In the genomic region with DNA sequence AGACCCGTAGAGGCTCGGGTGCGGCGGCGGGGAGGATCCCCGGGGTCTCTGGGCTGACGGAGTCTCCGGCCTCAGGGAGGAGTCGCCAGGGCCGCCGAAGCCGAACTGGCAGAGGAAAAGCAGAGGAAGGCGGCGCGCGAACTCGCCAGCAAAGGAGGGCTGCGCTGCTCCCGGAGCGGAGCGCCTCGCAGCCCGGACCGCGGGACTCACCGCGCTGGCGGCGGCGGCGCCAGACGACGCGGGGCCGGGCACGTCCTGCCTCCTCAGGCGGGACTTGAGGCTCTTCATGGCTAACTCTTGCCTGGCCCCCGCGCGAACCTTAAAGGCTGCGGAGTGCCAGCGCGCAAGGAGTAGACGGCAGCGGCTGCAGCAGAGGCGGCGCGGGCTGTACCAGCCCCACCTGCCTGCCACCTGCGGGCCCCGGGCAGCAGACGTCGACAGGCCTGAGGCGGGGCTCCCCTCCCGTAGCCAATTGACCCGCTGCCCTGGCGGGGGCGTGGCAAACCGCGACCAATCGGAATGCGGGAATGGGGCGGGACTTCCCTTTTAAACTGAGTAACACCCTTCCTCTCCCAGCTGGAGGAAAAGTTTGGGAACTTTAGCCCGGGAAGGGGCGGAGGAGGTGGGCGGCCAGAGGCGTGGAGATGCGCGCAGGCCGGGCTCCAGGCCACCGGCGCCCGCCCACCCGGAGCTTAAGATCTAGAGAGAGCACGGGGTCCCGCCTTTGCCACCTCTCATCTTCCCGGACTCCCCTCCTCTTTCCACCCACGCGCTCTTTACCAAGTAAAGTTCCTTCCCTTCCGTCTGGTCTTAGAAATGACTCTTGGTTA, we compare ENCODE assay signal across 8 cellular contexts. TPM values are rescaled to one million over a fixed set of nuclear protein-coding genes. Genes with fewer than 3 reads are reported as not detected.
A peak's percentile ranks its signal among the peaks of the same experiment; 100 is the strongest.
DNase-seq lines count a peak whose midpoint lies in the region; ATAC-seq lines count a peak whose summit lies in the region.

A gene with protein sequence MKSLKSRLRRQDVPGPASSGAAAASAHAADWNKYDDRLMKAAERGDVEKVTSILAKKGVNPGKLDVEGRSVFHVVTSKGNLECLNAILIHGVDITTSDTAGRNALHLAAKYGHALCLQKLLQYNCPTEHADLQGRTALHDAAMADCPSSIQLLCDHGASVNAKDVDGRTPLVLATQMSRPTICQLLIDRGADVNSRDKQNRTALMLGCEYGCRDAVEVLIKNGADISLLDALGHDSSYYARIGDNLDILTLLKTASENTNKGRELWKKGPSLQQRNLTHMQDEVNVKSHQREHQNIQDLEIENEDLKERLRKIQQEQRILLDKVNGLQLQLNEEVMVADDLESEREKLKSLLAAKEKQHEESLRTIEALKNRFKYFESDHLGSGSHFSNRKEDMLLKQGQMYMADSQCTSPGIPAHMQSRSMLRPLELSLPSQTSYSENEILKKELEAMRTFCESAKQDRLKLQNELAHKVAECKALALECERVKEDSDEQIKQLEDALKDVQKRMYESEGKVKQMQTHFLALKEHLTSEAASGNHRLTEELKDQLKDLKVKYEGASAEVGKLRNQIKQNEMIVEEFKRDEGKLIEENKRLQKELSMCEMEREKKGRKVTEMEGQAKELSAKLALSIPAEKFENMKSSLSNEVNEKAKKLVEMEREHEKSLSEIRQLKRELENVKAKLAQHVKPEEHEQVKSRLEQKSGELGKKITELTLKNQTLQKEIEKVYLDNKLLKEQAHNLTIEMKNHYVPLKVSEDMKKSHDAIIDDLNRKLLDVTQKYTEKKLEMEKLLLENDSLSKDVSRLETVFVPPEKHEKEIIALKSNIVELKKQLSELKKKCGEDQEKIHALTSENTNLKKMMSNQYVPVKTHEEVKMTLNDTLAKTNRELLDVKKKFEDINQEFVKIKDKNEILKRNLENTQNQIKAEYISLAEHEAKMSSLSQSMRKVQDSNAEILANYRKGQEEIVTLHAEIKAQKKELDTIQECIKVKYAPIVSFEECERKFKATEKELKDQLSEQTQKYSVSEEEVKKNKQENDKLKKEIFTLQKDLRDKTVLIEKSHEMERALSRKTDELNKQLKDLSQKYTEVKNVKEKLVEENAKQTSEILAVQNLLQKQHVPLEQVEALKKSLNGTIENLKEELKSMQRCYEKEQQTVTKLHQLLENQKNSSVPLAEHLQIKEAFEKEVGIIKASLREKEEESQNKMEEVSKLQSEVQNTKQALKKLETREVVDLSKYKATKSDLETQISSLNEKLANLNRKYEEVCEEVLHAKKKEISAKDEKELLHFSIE (N-terminal part only) (minus strand): TSS at position 439 of the 830 bp plus-strand sequence. CDS start 151 bp downstream, at position 288.

- H3K27me3 Mint-ChIP-seq in activated naive CD8-positive, alpha-beta T cell treated with anti-CD3 and anti-CD28 coated beads, Interleukin-2, amount 50 U/mL, for 24 hours, result peaks cover 57% of the 10 kb centered on the region

- intact Hi-C loops in head of caudate nucleus (cut with DNase I), result no loop called here

- H3K9me3 ChIP-seq in HAP-1, result no peaks in the 10 kb centered on the region

- H3K36me3 ChIP-seq in HAP-1 (replicated peaks), result no peaks in the 10 kb centered on the region

- H3K4me3 Mint-ChIP-seq in activated naive CD8-positive, alpha-beta T cell treated with anti-CD3 and anti-CD28 coated beads, Interleukin-2, amount 50 U/mL, for 24 hours, result peak within 1 kb of the TSS; percentile 78

- no peaks in the 10 kb centered on the region for H3K9me3 Mint-ChIP-seq in activated naive CD8-positive, alpha-beta T cell treated with anti-CD3 and anti-CD28 coated beads, Interleukin-2, amount 50 U/mL, for 24 hours

- peak within 1 kb of the TSS; percentile 73 for H3K4me3 ChIP-seq in HAP-1

- DNase-seq in Daoy (ENCODE audit: low read depth) (peak; percentile 98), HAP-1 (ENCODE audit: low spot score in 2 of 2) (peak; percentile 100), NAMALWA (ENCODE audit: low spot score) (peak; percentile 74), SW 1271 (lab: John Stamatoyannopoulos, UW) (peak; percentile 98 to 99), head of caudate nucleus (peak; percentile 90 to 98 (median 95)), occipital lobe (lab: John Stamatoyannopoulos, UW) (peak; percentile 87), superior temporal gyrus (ENCODE audit: extremely low spot score) (peak; percentile 95)
- DNase-seq in activated naive CD8-positive, alpha-beta T cell treated with anti-CD3 and anti-CD28 coated beads, Interleukin-2, amount 50 U/mL, for 24 hours, result peak; percentile 88

- peak; percentile 98 for ATAC-seq in activated naive CD8-positive, alpha-beta T cell treated with anti-CD3 and anti-CD28 coated beads, Interleukin-2, amount 50 U/mL, for 24 hours

- peaks cover 28% of the 10 kb centered on the region for H3K4me1 Mint-ChIP-seq in activated naive CD8-positive, alpha-beta T cell treated with anti-CD3 and anti-CD28 coated beads, Interleukin-2, amount 50 U/mL, for 24 hours

- H3K27me3 ChIP-seq in HAP-1 (ENCODE audit: low read depth), result no peaks in the 10 kb centered on the region

- in situ Hi-C loops in HAP-1 (cut with MboI; ENCODE audit: low sequenced_read_pairs), result no loop called here

- no peaks in the 10 kb centered on the region for H3K36me3 Mint-ChIP-seq in activated naive CD8-positive, alpha-beta T cell treated with anti-CD3 and anti-CD28 coated beads, Interleukin-2, amount 50 U/mL, for 24 hours (ENCODE audit: low read depth)

- peaks cover 40% of the 10 kb centered on the region for H3K4me1 ChIP-seq in HAP-1

- peak within 1 kb of the TSS; percentile 47 for H3K27ac Mint-ChIP-seq in activated naive CD8-positive, alpha-beta T cell treated with anti-CD3 and anti-CD28 coated beads, Interleukin-2, amount 50 U/mL, for 24 hours

RNA-seq across cellular contexts. Expression of the gene that starts here (rescaled TPM):
- total RNA-seq in Daoy (2014; rRNA removed; shearing (Covaris generic)), result 16.0 and 19.6 TPM in 2 replicates
- 64.3 TPM for total RNA-seq in occipital lobe

Comparison
In these comparisons a context has a peak if more than half of its experiments do, and no peak if none do; other contexts are left out.
1. Peak in every context shown above with its lines: DNase-seq, ATAC-seq and H3K4me3 ChIP-seq.